Comparison of ENCODE assay signal across 34 cellular contexts in the genomic region with DNA sequence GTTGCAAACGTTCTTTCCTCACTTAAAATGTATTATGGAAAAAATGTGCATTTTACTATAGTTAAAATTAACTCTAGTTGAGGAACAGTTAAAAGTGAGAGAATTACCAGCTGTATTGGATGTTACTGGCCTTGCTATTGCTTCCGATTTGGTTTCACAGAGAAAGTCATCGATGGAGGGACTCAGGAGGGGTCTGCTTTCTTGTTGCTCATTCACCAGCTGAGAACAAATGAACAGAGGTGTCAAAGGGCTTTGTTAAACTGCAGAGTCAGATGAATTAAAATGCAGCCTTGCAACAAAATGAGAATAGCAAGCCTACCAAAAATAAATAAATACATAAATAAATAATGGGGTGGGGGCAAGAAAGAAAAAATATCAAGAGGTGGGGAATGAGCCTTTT.
"Had no signal": no experiment of that assay in that cellular context is flagged by ENCODE, and none has a peak within 500 bp of the region (broad histone marks: within the 10 kb centered on the region; RNA-seq: fewer than 3 reads in every experiment).

No MANE protein-coding gene starts in this region.

- H3K9ac ChIP-seq: KMS-11 had no signal

- H3K9me3 ChIP-seq: MG63 had no signal

- H3K36me3 ChIP-seq: MG63 had no signal

- H3K4me3 ChIP-seq: MG63 had no signal

- DNase-seq: Karpas-422, Kasumi-1, MG63, MM.1S, MV-4-11, NCI-H1048, NCI-H1092, NCI-H1092 treated with DMSO at 0.1 percent for 48 hours, NCI-H1105, NCI-H1105 treated with DMSO at 0.1 percent for 48 hours, NCI-H1417, NCI-H1417 treated with DMSO at 0.1 percent for 48 hours, NCI-H1436, NCI-H1436 treated with DMSO at 0.1 percent for 48 hours, NCI-H146, NCI-H1694, NCI-H1694 treated with DMSO at 0.1 percent for 48 hours, NCI-H187, NCI-H187 treated with DMSO at 0.1 percent for 48 hours, NCI-H1930, NCI-H2029, NCI-H2029 treated with DMSO at 0.1 percent for 48 hours, NCI-H2081, NCI-H2081 treated with DMSO at 0.1 percent for 48 hours, NCI-H2107, NCI-H2171, NCI-H2171 treated with DMSO at 0.1 percent for 48 hours, NCI-H2227 treated with DMSO at 0.1 percent for 48 hours, NCI-H226, NCI-H345, NCI-H446, NCI-H446 treated with DMSO at 0.1 percent for 48 hours, NCI-H510A had no signal

- H3K4me2 ChIP-seq: KMS-11 had no signal

- H3K27ac ChIP-seq: KMS-11 had no signal
